In the genomic region with DNA sequence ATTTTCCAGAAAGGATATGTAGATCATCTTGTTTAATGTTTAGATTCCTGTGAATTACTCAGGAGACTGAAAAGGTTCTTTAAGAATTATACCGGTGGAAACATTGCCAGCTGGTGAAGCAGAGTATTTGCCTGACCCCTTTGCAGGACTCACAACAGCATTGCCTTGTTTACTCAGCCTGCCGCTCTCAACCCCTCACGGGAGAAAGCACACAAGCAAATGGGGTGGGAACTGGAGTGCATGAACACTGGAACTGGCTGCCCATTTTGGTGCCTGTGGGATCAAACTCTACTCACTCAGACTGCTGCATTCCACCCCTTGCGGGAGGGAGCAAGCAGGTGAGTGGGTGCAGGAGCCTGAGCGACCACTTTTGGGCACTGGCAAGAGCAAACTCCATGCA, we compare ENCODE assay signal across 25 cellular contexts.
"Had no signal": no experiment of that assay in that cellular context is flagged by ENCODE, and none has a peak within 500 bp of the region (broad histone marks: within the 10 kb centered on the region; RNA-seq: fewer than 3 reads in every experiment).

No MANE protein-coding gene starts in this region.

- H3K9me3 ChIP-seq: adrenal gland, prostate gland, thoracic aorta, vagina had no signal

- ATAC-seq: effector memory CD8-positive, alpha-beta T cell; left cardiac atrium; sciatic nerve had no signal

- H3K27me3 ChIP-seq: adrenal gland, cardiac muscle cell, vagina had no signal

- DNase-seq: activated CD4-positive, alpha-beta T cell treated with anti-CD3 and anti-CD28 coated beads for 4 hours; activated CD4-positive, alpha-beta T cell treated with anti-CD3 and anti-CD28 coated beads, Interleukin-2, amount 50 U/mL, for 4 hours; activated effector memory CD4-positive, alpha-beta T cell treated with anti-CD3 and anti-CD28 coated beads, Interleukin-2, amount 50 U/mL, for 16 hours; activated naive CD4-positive, alpha-beta T cell treated with anti-CD3 and anti-CD28 coated beads for 36 hours; activated naive CD8-positive, alpha-beta T cell treated with anti-CD3 and anti-CD28 coated beads for 36 hours; adrenal gland; aorta; cortex of kidney; effector memory CD8-positive, alpha-beta T cell; foreskin fibroblast; head of caudate nucleus; hippocampal formation; left cardiac atrium; mammary epithelial cell; retina; stimulated activated CD4-positive, alpha-beta T cell treated with anti-CD3 and anti-CD28 coated beads, Interleukin-12 subunit alpha, Interleukin-12 subunit beta, amount 100 ng/mL, for 4 hours; stimulated activated CD4-positive, alpha-beta T cell treated with anti-CD3 and anti-CD28 coated beads, Interleukin-4, amount 100 ng/mL, for 1 hour had no signal

- H3K27ac ChIP-seq: adrenal gland, cardiac muscle cell, prostate gland, skin epidermis, thoracic aorta, vagina, VCaP had no signal

- H3K4me1 ChIP-seq: adrenal gland, prostate gland, vagina had no signal

- FAIRE-seq: keratinocyte had no signal

- H3K36me3 ChIP-seq: adrenal gland, cardiac muscle cell, prostate gland, thoracic aorta, vagina had no signal

- H3K4me3 ChIP-seq: adrenal gland, cardiac muscle cell, prostate gland, skin epidermis, thoracic aorta, vagina had no signal
